ENCODE assay signal across 1 cellular context in the genomic region with DNA sequence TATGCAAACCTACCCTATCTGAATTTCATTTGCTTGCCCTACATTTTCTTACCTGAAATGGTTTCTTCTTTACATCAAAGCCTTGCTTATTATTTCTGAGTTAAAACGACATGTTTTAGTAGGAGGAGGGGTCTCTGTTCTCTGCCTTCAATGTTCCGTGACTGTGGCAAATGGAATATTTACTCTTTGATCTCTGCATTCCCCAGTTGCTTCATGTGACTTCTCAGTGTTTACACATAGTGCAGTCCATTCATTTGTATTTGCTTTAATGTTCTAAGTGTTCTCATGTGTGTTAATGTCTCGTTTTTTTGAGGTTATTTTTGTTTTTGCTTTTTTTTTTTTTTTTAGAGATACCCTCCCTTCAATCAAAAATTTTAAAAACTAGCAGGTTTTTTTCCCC.
TF ChIP-seq lines count a peak whose summit lies in the region.

No MANE protein-coding gene starts in this region.

TF ChIP-seq in HepG2, 621 proteins besides CTCF, POLR2A, EP300 and RAD21 (continued from another document and continues in another):
- TF ChIP-seq, protein P1, sequence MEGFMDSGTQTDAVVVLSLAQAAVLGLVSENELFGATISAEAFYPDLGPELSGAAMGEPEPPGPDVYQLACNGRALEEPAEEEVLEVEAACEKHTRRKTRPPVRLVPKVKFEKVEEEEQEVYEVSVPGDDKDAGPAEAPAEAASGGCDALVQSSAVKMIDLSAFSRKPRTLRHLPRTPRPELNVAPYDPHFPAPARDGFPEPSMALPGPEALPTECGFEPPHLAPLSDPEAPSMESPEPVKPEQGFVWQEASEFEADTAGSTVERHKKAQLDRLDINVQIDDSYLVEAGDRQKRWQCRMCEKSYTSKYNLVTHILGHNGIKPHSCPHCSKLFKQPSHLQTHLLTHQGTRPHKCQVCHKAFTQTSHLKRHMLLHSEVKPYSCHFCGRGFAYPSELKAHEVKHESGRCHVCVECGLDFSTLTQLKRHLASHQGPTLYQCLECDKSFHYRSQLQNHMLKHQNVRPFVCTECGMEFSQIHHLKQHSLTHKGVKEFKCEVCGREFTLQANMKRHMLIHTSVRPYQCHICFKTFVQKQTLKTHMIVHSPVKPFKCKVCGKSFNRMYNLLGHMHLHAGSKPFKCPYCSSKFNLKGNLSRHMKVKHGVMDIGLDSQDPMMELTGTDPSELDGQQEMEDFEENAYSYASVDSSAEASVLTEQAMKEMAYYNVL (CRISPR knock-in tag; IDR thresholded peaks at IDR 0.05; ENCODE audit: borderline replicate concordance): no peak
- TF ChIP-seq ZNF878 (CRISPR knock-in tag; IDR thresholded peaks at IDR 0.05) (peak; percentile 48; the same call in 1 of the 2 replicates), NCOA5 (CRISPR knock-in tag; IDR thresholded peaks at IDR 0.05) (no peak), ZSCAN29 (CRISPR knock-in tag; conservative IDR thresholded peaks at IDR 0.05) (no peak), CBX5 (CRISPR knock-in tag; IDR thresholded peaks at IDR 0.05; ENCODE audit: borderline replicate concordance) (no peak), ZFY (CRISPR knock-in tag; IDR thresholded peaks at IDR 0.05) (no peak), NFE2L2 (IDR thresholded peaks at IDR 0.05; ENCODE audit: low read length) (no peak), KDM2A (CRISPR knock-in tag; IDR thresholded peaks at IDR 0.05; ENCODE audit: borderline replicate concordance, low read depth) (no peak), ZMYM4 (CRISPR knock-in tag; IDR thresholded peaks at IDR 0.05) (peak; percentile 63; the same call in 1 of the 2 replicates), SP2 (CRISPR knock-in tag; IDR thresholded peaks at IDR 0.05) (no peak), STAT5B (CRISPR knock-in tag; IDR thresholded peaks at IDR 0.05) (no peak), ARNT (IDR thresholded peaks at IDR 0.05) (no peak), ZFP36L1 (CRISPR knock-in tag; IDR thresholded peaks at IDR 0.05) (no peak), XBP1 (CRISPR knock-in tag; IDR thresholded peaks at IDR 0.05) (no peak), TOPORS (CRISPR knock-in tag; IDR thresholded peaks at IDR 0.05) (no peak), ZBTB7A (CRISPR knock-in tag; IDR thresholded peaks at IDR 0.05) (no peak), RCOR2 (CRISPR knock-in tag; IDR thresholded peaks at IDR 0.05) (0 out of 2 replicates have a peak, but pooled peaks have one; percentile 72), ZNF567 (CRISPR knock-in tag; IDR thresholded peaks at IDR 0.05; ENCODE audit: borderline replicate concordance) (no peak), GTF2F1 (IDR thresholded peaks at IDR 0.05; ENCODE audit: low read length) (no peak), AGO2 (optimal IDR thresholded peaks at IDR 0.05; ENCODE audit: low read depth, low read length) (no peak), ZNF234 (CRISPR knock-in tag; conservative IDR thresholded peaks at IDR 0.05) (no peak), IRF2 (CRISPR knock-in tag; IDR thresholded peaks at IDR 0.05) (peak; percentile 75; the same call in 1 of the 2 replicates), ZNF569 (CRISPR knock-in tag; IDR thresholded peaks at IDR 0.05; ENCODE audit: borderline replicate concordance) (no peak), PRMT3 (CRISPR knock-in tag; IDR thresholded peaks at IDR 0.05; ENCODE audit: borderline replicate concordance, low read depth) (no peak), ZNF337 (CRISPR knock-in tag; IDR thresholded peaks at IDR 0.05; ENCODE audit: borderline replicate concordance, low read depth) (no peak), SMC3 (IDR thresholded peaks at IDR 0.05; ENCODE audit: low read length) (no peak), YY1 (IDR thresholded peaks at IDR 0.05; ENCODE audit: insufficient read depth, insufficient replicate concordance, low read depth, low read length) (no peak), ZSCAN21 (CRISPR knock-in tag; IDR thresholded peaks at IDR 0.05; ENCODE audit: borderline replicate concordance) (no peak), SPEN (CRISPR knock-in tag; IDR thresholded peaks at IDR 0.05; ENCODE audit: low read depth) (no peak), TBL1XR1 (IDR thresholded peaks at IDR 0.05; ENCODE audit: borderline replicate concordance, low read length, partially characterized antibody) (peak; percentile 67), ZNF256 (CRISPR knock-in tag; conservative IDR thresholded peaks at IDR 0.05) (no peak), SMAD9 (CRISPR knock-in tag; IDR thresholded peaks at IDR 0.05) (no peak), ZNF816 (CRISPR knock-in tag; IDR thresholded peaks at IDR 0.05; ENCODE audit: borderline replicate concordance) (0 out of 2 replicates have a peak, but pooled peaks have one; percentile 2), RFX1 (IDR thresholded peaks at IDR 0.05) (no peak), DR1 (CRISPR knock-in tag; IDR thresholded peaks at IDR 0.05) (no peak), KLF16 (CRISPR knock-in tag; IDR thresholded peaks at IDR 0.05) (0 out of 4 replicates have a peak, but pooled peaks of 1 of the 2 experiments have one; percentile 44), PAF1 (CRISPR knock-in tag; IDR thresholded peaks at IDR 0.05) (no peak)
- TF ChIP-seq, protein P2, sequence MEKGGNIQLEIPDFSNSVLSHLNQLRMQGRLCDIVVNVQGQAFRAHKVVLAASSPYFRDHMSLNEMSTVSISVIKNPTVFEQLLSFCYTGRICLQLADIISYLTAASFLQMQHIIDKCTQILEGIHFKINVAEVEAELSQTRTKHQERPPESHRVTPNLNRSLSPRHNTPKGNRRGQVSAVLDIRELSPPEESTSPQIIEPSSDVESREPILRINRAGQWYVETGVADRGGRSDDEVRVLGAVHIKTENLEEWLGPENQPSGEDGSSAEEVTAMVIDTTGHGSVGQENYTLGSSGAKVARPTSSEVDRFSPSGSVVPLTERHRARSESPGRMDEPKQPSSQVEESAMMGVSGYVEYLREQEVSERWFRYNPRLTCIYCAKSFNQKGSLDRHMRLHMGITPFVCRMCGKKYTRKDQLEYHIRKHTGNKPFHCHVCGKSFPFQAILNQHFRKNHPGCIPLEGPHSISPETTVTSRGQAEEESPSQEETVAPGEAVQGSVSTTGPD (CRISPR knock-in tag; IDR thresholded peaks at IDR 0.05): no peak
- TF ChIP-seq, protein P3, sequence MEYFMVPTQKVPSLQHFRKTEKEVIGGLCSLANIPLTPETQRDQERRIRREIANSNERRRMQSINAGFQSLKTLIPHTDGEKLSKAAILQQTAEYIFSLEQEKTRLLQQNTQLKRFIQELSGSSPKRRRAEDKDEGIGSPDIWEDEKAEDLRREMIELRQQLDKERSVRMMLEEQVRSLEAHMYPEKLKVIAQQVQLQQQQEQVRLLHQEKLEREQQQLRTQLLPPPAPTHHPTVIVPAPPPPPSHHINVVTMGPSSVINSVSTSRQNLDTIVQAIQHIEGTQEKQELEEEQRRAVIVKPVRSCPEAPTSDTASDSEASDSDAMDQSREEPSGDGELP (IDR thresholded peaks at IDR 0.05; ENCODE audit: borderline replicate concordance, low read depth): peak; percentile 55; the same call in 1 of the 2 replicates
- TF ChIP-seq, protein P4, sequence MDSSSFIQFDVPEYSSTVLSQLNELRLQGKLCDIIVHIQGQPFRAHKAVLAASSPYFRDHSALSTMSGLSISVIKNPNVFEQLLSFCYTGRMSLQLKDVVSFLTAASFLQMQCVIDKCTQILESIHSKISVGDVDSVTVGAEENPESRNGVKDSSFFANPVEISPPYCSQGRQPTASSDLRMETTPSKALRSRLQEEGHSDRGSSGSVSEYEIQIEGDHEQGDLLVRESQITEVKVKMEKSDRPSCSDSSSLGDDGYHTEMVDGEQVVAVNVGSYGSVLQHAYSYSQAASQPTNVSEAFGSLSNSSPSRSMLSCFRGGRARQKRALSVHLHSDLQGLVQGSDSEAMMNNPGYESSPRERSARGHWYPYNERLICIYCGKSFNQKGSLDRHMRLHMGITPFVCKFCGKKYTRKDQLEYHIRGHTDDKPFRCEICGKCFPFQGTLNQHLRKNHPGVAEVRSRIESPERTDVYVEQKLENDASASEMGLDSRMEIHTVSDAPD (CRISPR knock-in tag; IDR thresholded peaks at IDR 0.05): no peak
- TF ChIP-seq, protein P5, sequence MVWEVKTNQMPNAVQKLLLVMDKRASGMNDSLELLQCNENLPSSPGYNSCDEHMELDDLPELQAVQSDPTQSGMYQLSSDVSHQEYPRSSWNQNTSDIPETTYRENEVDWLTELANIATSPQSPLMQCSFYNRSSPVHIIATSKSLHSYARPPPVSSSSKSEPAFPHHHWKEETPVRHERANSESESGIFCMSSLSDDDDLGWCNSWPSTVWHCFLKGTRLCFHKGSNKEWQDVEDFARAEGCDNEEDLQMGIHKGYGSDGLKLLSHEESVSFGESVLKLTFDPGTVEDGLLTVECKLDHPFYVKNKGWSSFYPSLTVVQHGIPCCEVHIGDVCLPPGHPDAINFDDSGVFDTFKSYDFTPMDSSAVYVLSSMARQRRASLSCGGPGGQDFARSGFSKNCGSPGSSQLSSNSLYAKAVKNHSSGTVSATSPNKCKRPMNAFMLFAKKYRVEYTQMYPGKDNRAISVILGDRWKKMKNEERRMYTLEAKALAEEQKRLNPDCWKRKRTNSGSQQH (CRISPR knock-in tag; IDR thresholded peaks at IDR 0.05; ENCODE audit: low read depth): 0 out of 2 replicates have a peak, but pooled peaks have one; percentile 55
- TF ChIP-seq, protein P6, sequence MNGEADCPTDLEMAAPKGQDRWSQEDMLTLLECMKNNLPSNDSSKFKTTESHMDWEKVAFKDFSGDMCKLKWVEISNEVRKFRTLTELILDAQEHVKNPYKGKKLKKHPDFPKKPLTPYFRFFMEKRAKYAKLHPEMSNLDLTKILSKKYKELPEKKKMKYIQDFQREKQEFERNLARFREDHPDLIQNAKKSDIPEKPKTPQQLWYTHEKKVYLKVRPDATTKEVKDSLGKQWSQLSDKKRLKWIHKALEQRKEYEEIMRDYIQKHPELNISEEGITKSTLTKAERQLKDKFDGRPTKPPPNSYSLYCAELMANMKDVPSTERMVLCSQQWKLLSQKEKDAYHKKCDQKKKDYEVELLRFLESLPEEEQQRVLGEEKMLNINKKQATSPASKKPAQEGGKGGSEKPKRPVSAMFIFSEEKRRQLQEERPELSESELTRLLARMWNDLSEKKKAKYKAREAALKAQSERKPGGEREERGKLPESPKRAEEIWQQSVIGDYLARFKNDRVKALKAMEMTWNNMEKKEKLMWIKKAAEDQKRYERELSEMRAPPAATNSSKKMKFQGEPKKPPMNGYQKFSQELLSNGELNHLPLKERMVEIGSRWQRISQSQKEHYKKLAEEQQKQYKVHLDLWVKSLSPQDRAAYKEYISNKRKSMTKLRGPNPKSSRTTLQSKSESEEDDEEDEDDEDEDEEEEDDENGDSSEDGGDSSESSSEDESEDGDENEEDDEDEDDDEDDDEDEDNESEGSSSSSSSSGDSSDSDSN (CRISPR knock-in tag; IDR thresholded peaks at IDR 0.05): no peak
- TF ChIP-seq, protein P7, sequence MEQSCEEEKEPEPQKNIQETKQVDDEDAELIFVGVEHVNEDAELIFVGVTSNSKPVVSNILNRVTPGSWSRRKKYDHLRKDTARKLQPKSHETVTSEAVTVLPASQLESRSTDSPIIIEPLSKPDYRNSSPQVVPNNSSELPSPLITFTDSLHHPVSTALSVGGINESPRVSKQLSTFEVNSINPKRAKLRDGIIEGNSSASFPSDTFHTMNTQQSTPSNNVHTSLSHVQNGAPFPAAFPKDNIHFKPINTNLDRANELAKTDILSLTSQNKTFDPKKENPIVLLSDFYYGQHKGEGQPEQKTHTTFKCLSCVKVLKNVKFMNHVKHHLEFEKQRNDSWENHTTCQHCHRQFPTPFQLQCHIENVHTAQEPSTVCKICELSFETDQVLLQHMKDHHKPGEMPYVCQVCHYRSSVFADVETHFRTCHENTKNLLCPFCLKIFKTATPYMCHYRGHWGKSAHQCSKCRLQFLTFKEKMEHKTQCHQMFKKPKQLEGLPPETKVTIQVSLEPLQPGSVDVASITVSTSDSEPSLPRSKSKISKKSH (CRISPR knock-in tag; IDR thresholded peaks at IDR 0.05; ENCODE audit: borderline replicate concordance): no peak
- TF ChIP-seq, protein P8, sequence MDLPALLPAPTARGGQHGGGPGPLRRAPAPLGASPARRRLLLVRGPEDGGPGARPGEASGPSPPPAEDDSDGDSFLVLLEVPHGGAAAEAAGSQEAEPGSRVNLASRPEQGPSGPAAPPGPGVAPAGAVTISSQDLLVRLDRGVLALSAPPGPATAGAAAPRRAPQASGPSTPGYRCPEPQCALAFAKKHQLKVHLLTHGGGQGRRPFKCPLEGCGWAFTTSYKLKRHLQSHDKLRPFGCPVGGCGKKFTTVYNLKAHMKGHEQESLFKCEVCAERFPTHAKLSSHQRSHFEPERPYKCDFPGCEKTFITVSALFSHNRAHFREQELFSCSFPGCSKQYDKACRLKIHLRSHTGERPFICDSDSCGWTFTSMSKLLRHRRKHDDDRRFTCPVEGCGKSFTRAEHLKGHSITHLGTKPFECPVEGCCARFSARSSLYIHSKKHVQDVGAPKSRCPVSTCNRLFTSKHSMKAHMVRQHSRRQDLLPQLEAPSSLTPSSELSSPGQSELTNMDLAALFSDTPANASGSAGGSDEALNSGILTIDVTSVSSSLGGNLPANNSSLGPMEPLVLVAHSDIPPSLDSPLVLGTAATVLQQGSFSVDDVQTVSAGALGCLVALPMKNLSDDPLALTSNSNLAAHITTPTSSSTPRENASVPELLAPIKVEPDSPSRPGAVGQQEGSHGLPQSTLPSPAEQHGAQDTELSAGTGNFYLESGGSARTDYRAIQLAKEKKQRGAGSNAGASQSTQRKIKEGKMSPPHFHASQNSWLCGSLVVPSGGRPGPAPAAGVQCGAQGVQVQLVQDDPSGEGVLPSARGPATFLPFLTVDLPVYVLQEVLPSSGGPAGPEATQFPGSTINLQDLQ (CRISPR knock-in tag; IDR thresholded peaks at IDR 0.05): no peak
- TF ChIP-seq, protein P9, sequence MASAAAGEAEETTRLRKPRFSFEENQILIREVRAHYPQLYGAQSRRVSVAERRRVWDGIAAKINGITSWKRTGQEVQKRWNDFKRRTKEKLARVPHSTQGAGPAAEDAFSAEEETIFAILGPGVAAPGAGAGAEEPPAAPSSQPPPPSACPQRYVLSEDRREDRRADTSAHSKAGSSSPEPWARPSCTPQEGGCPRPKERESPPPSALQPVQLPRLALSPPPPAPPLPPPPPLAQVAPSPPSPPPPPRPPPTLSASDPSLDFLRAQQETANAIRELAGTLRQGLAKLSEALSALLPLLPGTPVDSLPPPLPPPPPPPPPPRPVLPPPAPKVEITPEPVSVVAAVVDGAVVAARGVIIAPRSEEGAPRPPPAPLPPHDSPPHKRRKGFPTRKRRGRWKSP (CRISPR knock-in tag; IDR thresholded peaks at IDR 0.05): no peak
- TF ChIP-seq, protein P10, sequence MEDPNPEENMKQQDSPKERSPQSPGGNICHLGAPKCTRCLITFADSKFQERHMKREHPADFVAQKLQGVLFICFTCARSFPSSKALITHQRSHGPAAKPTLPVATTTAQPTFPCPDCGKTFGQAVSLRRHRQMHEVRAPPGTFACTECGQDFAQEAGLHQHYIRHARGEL (CRISPR knock-in tag; IDR thresholded peaks at IDR 0.05): no peak
- TF ChIP-seq, protein P11, sequence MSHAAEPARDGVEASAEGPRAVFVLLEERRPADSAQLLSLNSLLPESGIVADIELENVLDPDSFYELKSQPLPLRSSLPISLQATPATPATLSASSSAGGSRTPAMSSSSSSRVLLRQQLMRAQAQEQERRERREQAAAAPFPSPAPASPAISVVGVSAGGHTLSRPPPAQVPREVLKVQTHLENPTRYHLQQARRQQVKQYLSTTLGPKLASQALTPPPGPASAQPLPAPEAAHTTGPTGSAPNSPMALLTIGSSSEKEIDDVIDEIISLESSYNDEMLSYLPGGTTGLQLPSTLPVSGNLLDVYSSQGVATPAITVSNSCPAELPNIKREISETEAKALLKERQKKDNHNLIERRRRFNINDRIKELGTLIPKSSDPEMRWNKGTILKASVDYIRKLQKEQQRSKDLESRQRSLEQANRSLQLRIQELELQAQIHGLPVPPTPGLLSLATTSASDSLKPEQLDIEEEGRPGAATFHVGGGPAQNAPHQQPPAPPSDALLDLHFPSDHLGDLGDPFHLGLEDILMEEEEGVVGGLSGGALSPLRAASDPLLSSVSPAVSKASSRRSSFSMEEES (CRISPR knock-in tag; IDR thresholded peaks at IDR 0.05): peak; percentile 99
